ENCODE assay signal across 32 cellular contexts in the genomic region with DNA sequence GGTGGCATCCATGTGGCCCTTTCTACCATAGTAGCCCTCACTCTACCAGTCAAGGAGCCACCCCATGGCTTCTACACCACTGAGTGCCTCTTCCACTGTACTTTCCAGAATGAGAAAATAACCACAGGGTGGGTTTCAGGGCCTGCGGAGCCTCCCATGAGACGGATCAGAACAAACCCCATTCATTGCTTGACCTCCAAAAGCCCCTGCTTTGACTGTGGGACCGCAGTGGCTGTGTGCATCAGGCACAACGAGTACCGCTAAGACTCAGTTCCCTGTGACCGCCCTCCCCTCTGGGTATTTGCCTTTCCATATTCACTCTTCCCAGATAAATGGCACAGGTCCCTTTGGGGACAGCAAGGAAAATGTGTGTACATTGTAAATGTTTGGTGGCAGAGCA. TPM values are rescaled to one million over a fixed set of nuclear protein-coding genes. Genes with fewer than 3 reads are reported as not detected.
"Had no signal": no experiment of that assay in that cellular context is flagged by ENCODE, and none has a peak within 500 bp of the region (broad histone marks: within the 10 kb centered on the region; RNA-seq: fewer than 3 reads in every experiment).

No MANE protein-coding gene starts in this region.

- DNase-seq: stimulated activated CD4-positive, alpha-beta T cell treated with anti-CD3 and anti-CD28 coated beads, Interleukin-1b, Interleukin-23, amount 100 ng/mL, for 48 hours; stimulated activated CD4-positive, alpha-beta T cell treated with anti-CD3 and anti-CD28 coated beads, Interleukin-2, amount 100 ng/mL, for 24 hours; stimulated activated CD4-positive, alpha-beta T cell treated with anti-CD3 and anti-CD28 coated beads, Interleukin-2, amount 100 ng/mL, for 48 hours; stimulated activated CD4-positive, alpha-beta T cell treated with anti-CD3 and anti-CD28 coated beads, Interleukin-4, amount 100 ng/mL, for 1 hour; stimulated activated CD4-positive, alpha-beta T cell treated with anti-CD3 and anti-CD28 coated beads, Interleukin-4, amount 100 ng/mL, for 24 hours; stimulated activated CD8-positive, alpha-beta memory T cell treated with anti-CD3 and anti-CD28 coated beads, Interleukin-4, amount 100 ng/mL, for 48 hours; stimulated activated naive B cell treated with anti-CD40 and anti-IgM and Interleukin-4, amounts not matched to agents 10 μg/mL and 1 μg/mL and 100 μg/mL, for 72 hours; stimulated activated naive CD4-positive, alpha-beta T cell; stimulated activated naive CD4-positive, alpha-beta T cell treated with Interleukin-2 at 50 U/mL for 16 hours; stimulated activated naive CD8-positive, alpha-beta T cell treated with anti-CD3 and anti-CD28 coated beads, Interleukin-15, amount 100 ng/mL, for 72 hours; stimulated activated naive CD8-positive, alpha-beta T cell treated with anti-CD3 and anti-CD28 coated beads, Interleukin-15, Interleukin-2, amounts not matched to agents 100 U/mL and 50 U/mL, for 24 hours; stomach; substantia nigra; testis; thyroid gland; tibial artery; transverse colon; trophoblast cell; upper lobe of left lung had no signal

- H3K9me3 Mint-ChIP-seq: stimulated activated effector memory CD8-positive, alpha-beta T cell treated with anti-CD3 and anti-CD28 coated beads, Interleukin-12 subunit alpha, Interleukin-12 subunit beta, amount 100 ng/mL, for 72 hours; stimulated activated naive B cell treated with anti-CD40 and anti-IgM and Interleukin-4, amounts not matched to agents 10 μg/mL and 1 μg/mL and 100 μg/mL, for 72 hours; stimulated activated naive CD8-positive, alpha-beta T cell treated with anti-CD3 and anti-CD28 coated beads, Interleukin-15, amount 100 ng/mL, for 72 hours; stimulated activated naive CD8-positive, alpha-beta T cell treated with anti-CD3 and anti-CD28 coated beads, Interleukin-15, Interleukin-2, amounts not matched to agents 100 ng/mL and 50 ng/mL, for 24 hours; type B pancreatic cell had no signal

- H3K9me3 ChIP-seq: stomach, suprapubic skin, testis, thoracic aorta, thyroid gland, tibial artery, tibial nerve, transverse colon, upper lobe of left lung, uterus, vagina had no signal

- H3K27me3 Mint-ChIP-seq: stimulated activated naive CD8-positive, alpha-beta T cell treated with anti-CD3 and anti-CD28 coated beads, Interleukin-15, amount 100 ng/mL, for 72 hours; stimulated activated naive CD8-positive, alpha-beta T cell treated with anti-CD3 and anti-CD28 coated beads, Interleukin-15, Interleukin-2, amounts not matched to agents 100 ng/mL and 50 ng/mL, for 24 hours; type B pancreatic cell had no signal

- H3K4me1 Mint-ChIP-seq: stimulated activated effector memory CD8-positive, alpha-beta T cell treated with anti-CD3 and anti-CD28 coated beads, Interleukin-12 subunit alpha, Interleukin-12 subunit beta, amount 100 ng/mL, for 72 hours; stimulated activated naive B cell treated with anti-CD40 and anti-IgM and Interleukin-4, amounts not matched to agents 10 μg/mL and 1 μg/mL and 100 μg/mL, for 72 hours; stimulated activated naive CD8-positive, alpha-beta T cell treated with anti-CD3 and anti-CD28 coated beads, Interleukin-15, amount 100 ng/mL, for 72 hours had no signal

- H3K4me3 Mint-ChIP-seq: stimulated activated effector memory CD8-positive, alpha-beta T cell treated with anti-CD3 and anti-CD28 coated beads, Interleukin-12 subunit alpha, Interleukin-12 subunit beta, amount 100 ng/mL, for 72 hours; stimulated activated naive B cell treated with anti-CD40 and anti-IgM and Interleukin-4, amounts not matched to agents 10 μg/mL and 1 μg/mL and 100 μg/mL, for 72 hours; stimulated activated naive CD8-positive, alpha-beta T cell treated with anti-CD3 and anti-CD28 coated beads, Interleukin-15, amount 100 ng/mL, for 72 hours; stimulated activated naive CD8-positive, alpha-beta T cell treated with anti-CD3 and anti-CD28 coated beads, Interleukin-15, Interleukin-2, amounts not matched to agents 100 ng/mL and 50 ng/mL, for 24 hours; type B pancreatic cell had no signal

- H3K27ac ChIP-seq: stomach, suprapubic skin, testis, thoracic aorta, thyroid gland, tibial artery, tibial nerve, transverse colon, upper lobe of left lung, uterus, vagina had no signal

- H3K36me3 Mint-ChIP-seq: stimulated activated effector memory CD8-positive, alpha-beta T cell treated with anti-CD3 and anti-CD28 coated beads, Interleukin-12 subunit alpha, Interleukin-12 subunit beta, amount 100 ng/mL, for 72 hours; stimulated activated naive B cell treated with anti-CD40 and anti-IgM and Interleukin-4, amounts not matched to agents 10 μg/mL and 1 μg/mL and 100 μg/mL, for 72 hours; type B pancreatic cell had no signal

- H3K4me1 ChIP-seq: suprapubic skin, testis, tibial nerve, transverse colon, uterus had no signal

- H3K27ac Mint-ChIP-seq: stimulated activated effector memory CD8-positive, alpha-beta T cell treated with anti-CD3 and anti-CD28 coated beads, Interleukin-12 subunit alpha, Interleukin-12 subunit beta, amount 100 ng/mL, for 72 hours; stimulated activated naive B cell treated with anti-CD40 and anti-IgM and Interleukin-4, amounts not matched to agents 10 μg/mL and 1 μg/mL and 100 μg/mL, for 72 hours; stimulated activated naive CD8-positive, alpha-beta T cell treated with anti-CD3 and anti-CD28 coated beads, Interleukin-15, amount 100 ng/mL, for 72 hours; stimulated activated naive CD8-positive, alpha-beta T cell treated with anti-CD3 and anti-CD28 coated beads, Interleukin-15, Interleukin-2, amounts not matched to agents 100 ng/mL and 50 ng/mL, for 24 hours; type B pancreatic cell had no signal

- ATAC-seq: stimulated activated effector memory CD8-positive, alpha-beta T cell treated with anti-CD3 and anti-CD28 coated beads, Interleukin-12 subunit alpha, Interleukin-12 subunit beta, amount 100 ng/mL, for 72 hours; stimulated activated naive CD8-positive, alpha-beta T cell treated with anti-CD3 and anti-CD28 coated beads, Interleukin-15, amount 100 ng/mL, for 72 hours; stimulated activated naive CD8-positive, alpha-beta T cell treated with anti-CD3 and anti-CD28 coated beads, Interleukin-15, Interleukin-2, amounts not matched to agents 100 U/mL and 50 U/mL, for 24 hours had no signal

- H3K36me3 ChIP-seq: stomach, suprapubic skin, thoracic aorta, thyroid gland, tibial artery, tibial nerve, transverse colon, upper lobe of left lung, uterus, vagina had no signal

- H3K27me3 ChIP-seq: stomach, suprapubic skin, testis, thyroid gland, tibial artery, tibial nerve, transverse colon, upper lobe of left lung, uterus, vagina had no signal

- H3K4me3 ChIP-seq: stomach, suprapubic skin, testis, thoracic aorta, thyroid gland, tibial artery, tibial nerve, transverse colon, upper lobe of left lung, uterus, vagina had no signal

- FAIRE-seq: urothelium cell line had no signal

RNA-seq across cellular contexts. Expression of a gene that starts 43.7 kb away (rescaled TPM):
- total RNA-seq: subcutaneous adipose tissue, suprapubic skin, temporal lobe, testis, thyroid gland, tibial nerve, transverse colon, upper lobe of left lung, ureter, urinary bladder, vagina had no signal
- polyA plus RNA-seq: stomach had no signal
